In genomic region chr17:43515641-43516040, GRCh38 we compare ENCODE assay signal across 15 cellular contexts. TPM values are rescaled to one million over a fixed set of nuclear protein-coding genes. Genes with fewer than 3 reads are reported as not detected.
DNase-seq lines count a peak whose midpoint lies in the region; TF ChIP-seq lines count a peak whose summit lies in the region.
"Had no signal": no experiment of that assay in that cellular context is flagged by ENCODE, and none has a peak within 500 bp of the region (broad histone marks: within the 10 kb centered on the region; RNA-seq: fewer than 3 reads in every experiment).

No MANE protein-coding gene starts in this region.

- no peaks in the 10 kb centered on the region for H4K20me1 ChIP-seq in KMS-11 (ENCODE audit: insufficient read depth)

- H3K27ac ChIP-seq in KMS-11 = 0 out of 2 replicates have a peak overlapping the region, but pooled peaks have one; percentile 12
- H3K27ac ChIP-seq: colonic mucosa, gastroesophageal sphincter, left lung had no signal

- TF ChIP-seq CTCF in AG10803 (conservative IDR thresholded peaks at IDR 0.05; ENCODE audit: low read length) (no peak), KMS-11 (conservative IDR thresholded peaks at IDR 0.05; ENCODE audit: low read depth, low read length) (no peak)

- H3K4me2 ChIP-seq in KMS-11 = no peak overlapping the region

- no peaks in the 10 kb centered on the region for H3K79me2 ChIP-seq in KMS-11 (ENCODE audit: insufficient read depth, low read depth)

- H3K9ac ChIP-seq in KMS-11 = no peak overlapping the region

- no peaks in the 10 kb centered on the region for H3K4me1 ChIP-seq in KMS-11 (ENCODE audit: low read depth, poor library complexity, severe bottlenecking)
- H3K4me1 ChIP-seq: colonic mucosa, gastroesophageal sphincter, left lung had no signal

- no peaks in the 10 kb centered on the region for H3K27me3 ChIP-seq in KMS-11 (ENCODE audit: insufficient read depth, low read depth)
- H3K27me3 ChIP-seq: colonic mucosa, gastroesophageal sphincter, left lung had no signal

- H3K4me3 ChIP-seq in AG10803 (ENCODE audit: low read length) (no peak overlapping the region), KMS-11 (IDR thresholded peaks at IDR 0.05; ENCODE audit: insufficient read depth, low read depth, low read length) (no peak overlapping the region)
- H3K4me3 ChIP-seq: colonic mucosa, gastroesophageal sphincter, left lung had no signal

- DNase-seq in AG10803 (ENCODE audit: low read depth) = peak; percentile 75
- DNase-seq in astrocyte of the hippocampus (ENCODE audit: low read depth, low spot score) = peak; percentile 48
- DNase-seq in medulla oblongata (ENCODE audit: extremely low spot score) = peak; percentile 25
- no peak for DNase-seq in NK-92 treated with Interleukin-12 subunit alpha and Interleukin-12 subunit beta, amount 100 ng/mL, for 24 hours (lab: John Stamatoyannopoulos, UW)
- no peak for DNase-seq in DMS153 treated with DMSO at 0.1 percent for 48 hours (lab: John Stamatoyannopoulos, UW; ENCODE audit: unreplicated experiment)
- no peak for DNase-seq in posterior vena cava (ENCODE audit: low spot score)
- DNase-seq in stimulated activated CD4-positive, alpha-beta T cell treated with anti-CD3 and anti-CD28 coated beads, Interleukin-4, amount 100 ng/mL, for 4 hours = no peak
- DNase-seq: activated naive CD4-positive, alpha-beta T cell treated with anti-CD3 and anti-CD28 coated beads, Interleukin-2, amount 50 U/mL, for 16 hours; activated T-cell treated with anti-CD3 and anti-CD28 coated beads, Interleukin-2, amount 50 U/mL, for 1 hour; colonic mucosa; left lung; NCI-H146; stimulated activated CD4-positive, alpha-beta T cell treated with anti-CD3 and anti-CD28 coated beads, Interleukin-4, amount 100 ng/mL, for 1 hour had no signal

- 0 out of 2 replicates have a peak, but pooled peaks cover 4% of the 10 kb centered on the region for H3K36me3 ChIP-seq in KMS-11 (ENCODE audit: insufficient read depth)

- H2AFZ ChIP-seq in KMS-11 (ENCODE audit: low read depth) = no peak overlapping the region

- intact Hi-C loops in posterior vena cava (cut with DNase I) = no loop called here

RNA-seq across cellular contexts. Expression of gene ETV4, which starts 30.5 kb away (rescaled TPM):
- 1 to 10 TPM in 1 of 2 donors, under 1 TPM in 1; 0.48 to 1.3 TPM for total RNA-seq in posterior vena cava

RNA-seq across cellular contexts. Expression of gene DHX8, which starts 31.9 kb away (rescaled TPM):
- total RNA-seq in posterior vena cava = 10 to 100 TPM; 35.2 to 45.2 TPM

Comparison
In these comparisons a context has a peak if more than half of its experiments do, and no peak if none do; other contexts are left out.
1. DNase-seq: peak in AG10803 (single experiment), astrocyte of the hippocampus (single experiment) and medulla oblongata (single experiment); none in NK-92 treated with Interleukin-12 subunit alpha and Interleukin-12 subunit beta, amount 100 ng/mL, for 24 hours (single experiment), DMS153 treated with DMSO at 0.1 percent for 48 hours (single experiment), posterior vena cava (single experiment) and stimulated activated CD4-positive, alpha-beta T cell treated with anti-CD3 and anti-CD28 coated beads, Interleukin-4, amount 100 ng/mL, for 4 hours (0 of 2).